ENCODE assay signal across 7 cellular contexts in genomic region chr2:101806123-101806522, GRCh38.
DNase-seq lines count a peak whose midpoint lies in the region; ATAC-seq and TF ChIP-seq lines count a peak whose summit lies in the region.

No MANE protein-coding gene starts in this region.

- no peaks in the 10 kb centered on the region for H3K9me3 ChIP-seq in fibroblast of lung (ENCODE audit: control insufficient read depth, insufficient read depth, low read depth, low read length)

- POLR2A ChIA-PET in RWPE1 (lab: Yijun Ruan, JAX; ENCODE audit: low non-redundant PET) = no interaction called here

- ATAC-seq in HG03159 (IDR thresholded peaks at IDR 0.05; ENCODE audit: unreplicated experiment) (no peak), GM18858 (IDR thresholded peaks at IDR 0.05; ENCODE audit: unreplicated experiment) (no peak)

- H3K4me3 ChIP-seq in H7 (ENCODE audit: insufficient read depth, low read depth, low read length) (no peak overlapping the region), fibroblast of lung (replicated peaks in 1 of 4; ENCODE audit: control extremely low read depth in 1 of 4, insufficient read depth in 1 of 4, low read depth in 3 of 4, low read length in 4 of 4) (no peak overlapping the region), skeletal muscle cell (ENCODE audit: low read depth, low read length) (no peak overlapping the region)

- peak overlapping the region; percentile 20 for H3K4me2 ChIP-seq in fibroblast of lung (ENCODE audit: extremely low read depth, insufficient read depth, low read length)

- peak; percentile 32 for DNase-seq in H7
- DNase-seq in RWPE1 (ENCODE audit: low spot score) = peak; percentile 77
- peak in 1 of 2 donors; percentile 88 for DNase-seq in fibroblast of lung (ENCODE audit: low read depth in 2 of 2)
- peak; percentile 81 for DNase-seq in skeletal muscle cell (ENCODE audit: low read depth)
- DNase-seq in UCSD-AML1 (lab: John Stamatoyannopoulos, UW; ENCODE audit: unreplicated experiment) = no peak

- H3K27me3 ChIP-seq in H7 (ENCODE audit: control insufficient read depth, insufficient read depth, low read length) = no peaks in the 10 kb centered on the region
- no peaks in the 10 kb centered on the region for H3K27me3 ChIP-seq in fibroblast of lung (ENCODE audit: control insufficient read depth, insufficient read depth, low read length)

- H3K36me3 ChIP-seq in H7 (replicated peaks; ENCODE audit: control insufficient read depth, insufficient read depth, low read length) (no peaks in the 10 kb centered on the region; the same call in 1 of the 2 replicates), fibroblast of lung (ENCODE audit: control insufficient read depth, insufficient read depth, low read length) (no peaks in the 10 kb centered on the region)

- H3K9ac ChIP-seq in fibroblast of lung (ENCODE audit: insufficient read depth, low read length) = no peak overlapping the region

- H3K4me1 ChIP-seq in fibroblast of lung (ENCODE audit: control insufficient read depth, extremely low read depth, insufficient read depth, low read length) = peaks cover 28% of the 10 kb centered on the region

- H3K79me2 ChIP-seq in fibroblast of lung (ENCODE audit: control insufficient read depth, insufficient read depth, low read length) = peaks cover 94% of the 10 kb centered on the region

- no peaks in the 10 kb centered on the region for H4K20me1 ChIP-seq in fibroblast of lung (ENCODE audit: control insufficient read depth, extremely low read depth, insufficient read depth, low read length)

- H3K27ac ChIP-seq in RWPE1 = peak overlapping the region; percentile 61
- H3K27ac ChIP-seq in fibroblast of lung (ENCODE audit: insufficient read depth, low read length) = peak overlapping the region; percentile 45

- TF ChIP-seq CTCF in RWPE1 (conservative IDR thresholded peaks at IDR 0.05; ENCODE audit: low read depth) (no peak), fibroblast of lung (conservative IDR thresholded peaks at IDR 0.05 in 1 of 2, IDR thresholded peaks at IDR 0.05 in 1 of 2; ENCODE audit: low read depth in 1 of 2, low read length in 2 of 2) (no peak)

- H2AFZ ChIP-seq in fibroblast of lung (ENCODE audit: low read length) = no peak overlapping the region

- CTCF ChIA-PET in RWPE1 (lab: Yijun Ruan, JAX) = interaction anchor here (0.9 kb wide), 1 partner anchor 26 kb away, joined by 6 read pairs; no protein-coding TSS in a partner anchor
